In the genomic region with DNA sequence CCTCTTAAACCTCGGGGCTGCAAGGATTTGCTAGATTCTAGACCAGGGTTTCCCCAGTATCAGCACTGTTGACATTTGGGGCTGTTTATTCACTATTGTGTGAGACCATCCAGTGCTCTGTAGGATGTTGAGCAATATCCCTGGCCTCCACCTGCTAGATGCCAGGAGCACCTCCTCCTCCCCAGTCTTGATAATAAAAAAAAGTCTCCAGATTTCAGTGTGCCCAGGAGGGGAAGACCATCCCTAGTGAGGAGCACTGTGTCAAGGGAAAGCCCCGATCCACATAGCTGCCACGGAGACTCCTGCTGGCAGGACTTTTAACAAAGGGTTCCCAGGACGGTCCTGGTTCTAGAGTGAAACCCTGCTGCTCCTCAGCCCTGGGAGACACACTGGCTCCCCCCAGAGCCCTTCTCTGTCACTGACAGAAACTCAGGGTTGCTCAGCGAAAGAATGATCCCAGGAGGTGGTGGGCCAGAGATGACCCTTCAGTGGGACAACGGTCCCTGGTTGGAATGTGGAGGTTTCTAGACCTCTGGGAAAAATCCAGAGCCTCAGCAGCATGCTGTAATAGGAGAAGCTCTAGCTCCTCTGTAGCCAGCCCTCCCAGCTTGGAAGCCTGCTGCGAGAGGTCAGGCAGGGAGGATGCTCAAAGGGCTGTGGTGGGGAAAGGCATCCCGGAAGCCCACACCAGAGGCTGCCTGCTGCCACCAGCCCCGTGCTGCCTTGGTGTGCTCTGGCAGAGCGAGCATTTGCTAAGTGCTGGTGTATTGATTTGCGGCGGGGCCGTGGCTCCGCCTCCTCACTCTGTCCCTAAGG, we compare ENCODE assay signal across 8 cellular contexts. TPM values are rescaled to one million over a fixed set of nuclear protein-coding genes. Genes with fewer than 3 reads are reported as not detected.
A peak's percentile ranks its signal among the peaks of the same experiment; 100 is the strongest.
DNase-seq lines count a peak whose midpoint lies in the region; ATAC-seq and TF ChIP-seq lines count a peak whose summit lies in the region.

No MANE protein-coding gene starts in this region.

- DNase-seq in COR-L47 (lab: John Stamatoyannopoulos, UW) = peak; percentile 15
- DNase-seq in NCI-H2029 (lab: John Stamatoyannopoulos, UW) = peak; percentile 28
- peak; percentile 94 for DNase-seq in choroid plexus epithelial cell (ENCODE audit: low read depth)
- no peak for DNase-seq in mesenteric fat pad (ENCODE audit: low spot score)
- DNase-seq in GOT3 (lab: John Stamatoyannopoulos, UW) = no peak
- no peak for DNase-seq in ACHN

- in situ Hi-C loops in ACHN (cut with HindIII; ENCODE audit: low pct_ligation_motif_present, low pct_unique_long_range_greater_than_20kb, low sequenced_read_pairs) = no loop called here

- peaks cover 49% of the 10 kb centered on the region for H3K4me1 Mint-ChIP-seq in nephron

- TF ChIP-seq CTCF in choroid plexus epithelial cell (conservative IDR thresholded peaks at IDR 0.05; ENCODE audit: low read depth, low read length) (peak; percentile 60), nephron (IDR thresholded peaks at IDR 0.05; ENCODE audit: unreplicated experiment in 3 of 3) (peak; percentile 34 to 47 (median 35))

- no peaks in the 10 kb centered on the region for H3K36me3 Mint-ChIP-seq in nephron (ENCODE audit: low read depth)

- no peak for ATAC-seq in activated CD4-positive, CD25-positive, alpha-beta regulatory T cell treated with anti-CD3 and anti-CD28 coated beads, Interleukin-2, amount 50 U/mL, for 24 hours

- H3K27ac Mint-ChIP-seq in nephron = peak overlapping the region; percentile 85 to 94 (median 93)

- peaks cover 28% of the 10 kb centered on the region for H3K27me3 Mint-ChIP-seq in nephron (ENCODE audit: low read depth)

- H3K4me3 Mint-ChIP-seq in nephron = peak overlapping the region in 1 of 3 experiments; percentile 24

- H3K4me3 ChIP-seq in choroid plexus epithelial cell (ENCODE audit: low read depth, low read length) = no peak overlapping the region

- peaks cover 2% of the 10 kb centered on the region for H3K9me3 Mint-ChIP-seq in nephron

RNA-seq across cellular contexts. Expression of a gene that starts 20.3 kb away (rescaled TPM):
- total RNA-seq in mesenteric fat pad = 11.5 TPM

RNA-seq across cellular contexts. Expression of a gene that starts 34.1 kb away (rescaled TPM):
- 33.2 TPM for total RNA-seq in mesenteric fat pad

RNA-seq across cellular contexts. Expression of a gene that starts 35.7 kb away (rescaled TPM):
- total RNA-seq in mesenteric fat pad = 45.2 TPM

Comparison
In these comparisons a context has a peak if more than half of its experiments do, and no peak if none do; other contexts are left out.
1. DNase-seq: peak in COR-L47 (single experiment), NCI-H2029 (single experiment) and choroid plexus epithelial cell (single experiment); none in mesenteric fat pad (single experiment), GOT3 (single experiment) and ACHN (single experiment).